ENCODE assay signal across 7 cellular contexts in the genomic region with DNA sequence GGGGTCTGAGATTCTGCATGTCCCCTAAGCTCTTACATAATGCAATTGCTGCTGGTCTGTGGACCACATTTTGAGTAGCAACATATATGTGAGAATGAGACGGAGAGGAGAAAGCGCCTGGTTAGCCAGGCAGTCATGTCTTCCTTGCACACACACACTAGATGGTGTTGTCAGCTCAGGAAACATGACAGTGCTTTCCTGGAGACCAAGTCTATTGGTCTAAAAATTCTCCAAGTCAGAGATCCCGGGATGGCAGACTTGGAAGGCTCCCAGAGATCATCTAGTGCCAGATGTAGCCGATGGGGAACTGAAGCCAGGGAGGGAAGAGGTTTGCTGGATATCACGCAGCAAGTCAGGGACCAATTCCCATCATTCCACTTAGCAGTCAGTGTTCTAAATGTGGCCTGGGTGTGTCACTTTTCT. TPM values are rescaled to one million over a fixed set of nuclear protein-coding genes. Genes with fewer than 3 reads are reported as not detected.
DNase-seq lines count a peak whose midpoint lies in the region; ATAC-seq and TF ChIP-seq lines count a peak whose summit lies in the region.

No MANE protein-coding gene starts in this region.

- peak; percentile 61 for TF ChIP-seq CTCF in WI38 (IDR thresholded peaks at IDR 0.05; ENCODE audit: low read depth, low read length)

- H3K79me2 ChIP-seq in Karpas-422 (ENCODE audit: low read length), result no peaks in the 10 kb centered on the region

- H3K9ac ChIP-seq in Karpas-422 (ENCODE audit: low read length), result no peak overlapping the region

- ATAC-seq in left cardiac atrium (peak; percentile 86 to 88), HG02763 (IDR thresholded peaks at IDR 0.05; ENCODE audit: unreplicated experiment) (no peak), GM18519 (IDR thresholded peaks at IDR 0.05; ENCODE audit: low FRiP score, unreplicated experiment) (no peak)

- peaks cover 5% of the 10 kb centered on the region; the same call in 1 of the 2 replicates for H3K4me1 ChIP-seq in Karpas-422 (ENCODE audit: low read length)

- no peaks in the 10 kb centered on the region for H3K36me3 ChIP-seq in Karpas-422 (ENCODE audit: insufficient read depth, low read length)

- H3K4me2 ChIP-seq in Karpas-422 (ENCODE audit: low read depth, low read length, poor library complexity, severe bottlenecking), result no peak overlapping the region

- H3K9me3 ChIP-seq in Karpas-422 (ENCODE audit: low read length), result no peaks in the 10 kb centered on the region

- no peak overlapping the region for H2AFZ ChIP-seq in Karpas-422 (ENCODE audit: low read length)

- DNase-seq in HT-29 (ENCODE audit: low spot score) (peak; percentile 25), left cardiac atrium (peak; percentile 85), skeletal muscle cell (ENCODE audit: low read depth) (peak; percentile 82), Karpas-422 (no peak)

- intact Hi-C loops in left cardiac atrium (cut with DNase I), result loop anchor here (2.0 to 5.0 kb wide), 4 partner anchors 136 to 281 kb away; no protein-coding TSS in a partner anchor

- no peaks in the 10 kb centered on the region for H3K9me2 ChIP-seq in Karpas-422 (replicated peaks; ENCODE audit: insufficient read depth, low read length)

- H3K27ac ChIP-seq in Karpas-422 (ENCODE audit: low read length), result no peak overlapping the region

- H3K4me3 ChIP-seq in WI38 (ENCODE audit: low read depth, low read length) (no peak overlapping the region), skeletal muscle cell (ENCODE audit: low read depth, low read length) (no peak overlapping the region), Karpas-422 (ENCODE audit: low read length) (no peak overlapping the region)

- H4K20me1 ChIP-seq in Karpas-422 (ENCODE audit: insufficient read depth, low read depth, low read length), result no peaks in the 10 kb centered on the region

- H3K27me3 ChIP-seq in Karpas-422 (ENCODE audit: low read length), result peaks cover 5% of the 10 kb centered on the region; the same call in 1 of the 2 replicates

RNA-seq across cellular contexts. Expression of gene GALNT12, which starts 53.4 kb away (rescaled TPM):
- 39.1 and 53.2 TPM in 2 replicates for total RNA-seq in HT-29 (2014; rRNA removed; shearing (Covaris generic))
- total RNA-seq in left cardiac atrium, result 1 to 10 TPM in 1 of 2 donors, under 1 TPM in 1; 0.91 to 1.1 TPM
- total RNA-seq in Karpas-422 (2014; rRNA removed; shearing (Covaris generic); ENCODE audit: low replicate concordance), result 14.9 and 16.2 TPM in 2 replicates

Comparison
In these comparisons a context has a peak if more than half of its experiments do, and no peak if none do; other contexts are left out.
1. ATAC-seq: peak in left cardiac atrium (2 of 2); none in HG02763 (single experiment) and GM18519 (single experiment).